Comparison of ENCODE assay signal across 10 cellular contexts in genomic region chr17:81385320-81386111, GRCh38. TPM values are rescaled to one million over a fixed set of nuclear protein-coding genes. Genes with fewer than 3 reads are reported as not detected.
A peak's percentile ranks its signal among the peaks of the same experiment; 100 is the strongest.
DNase-seq lines count a peak whose midpoint lies in the region; ATAC-seq and TF ChIP-seq lines count a peak whose summit lies in the region.
"Had no signal": no experiment of that assay in that cellular context is flagged by ENCODE, and none has a peak within 500 bp of the region (broad histone marks: within the 10 kb centered on the region; RNA-seq: fewer than 3 reads in every experiment).

No MANE protein-coding gene starts in this region.

- H3K9me3 Mint-ChIP-seq in MCF 10A (ENCODE audit: unreplicated experiment) (no peaks in the 10 kb centered on the region), type B pancreatic cell (no peaks in the 10 kb centered on the region)
- no peaks in the 10 kb centered on the region for H3K9me3 Mint-ChIP-seq in naive thymus-derived CD8-positive, alpha-beta T cell
- H3K9me3 Mint-ChIP-seq: activated B cell treated with CpG ODN at 0.5 μM for 24 hours had no signal

- peaks cover 5 to 6% of the 10 kb centered on the region in 2 donors for H3K4me1 ChIP-seq in breast epithelium

- H3K4me3 Mint-ChIP-seq in MCF 10A (ENCODE audit: unreplicated experiment) (peak overlapping the region; percentile 40), type B pancreatic cell (peak overlapping the region; percentile 77)
- H3K4me3 Mint-ChIP-seq in naive thymus-derived CD8-positive, alpha-beta T cell: peak overlapping the region in 7 of 10 donors; percentile 7 to 61 (median 36)
- H3K4me3 Mint-ChIP-seq: activated B cell treated with CpG ODN at 0.5 μM for 24 hours had no signal

- H3K4me3 ChIP-seq in breast epithelium (no peak overlapping the region), fibroblast of villous mesenchyme (ENCODE audit: low read depth, low read length) (no peak overlapping the region)

- no peak for TF ChIP-seq POLR2A in breast epithelium (IDR thresholded peaks at IDR 0.05)

- intact Hi-C loops in MCF 10A (cut with micrococcal nuclease) (no loop called here), breast epithelium (cut with DNase I; ENCODE audit: low total_unique reads) (loop anchor here (5.0 kb wide), 1 partner anchor 1548 kb away; the partner anchor contains the start of gene CBX4)

- H3K27me3 Mint-ChIP-seq in MCF 10A (ENCODE audit: insufficient read depth, unreplicated experiment) (no peaks in the 10 kb centered on the region), type B pancreatic cell (no peaks in the 10 kb centered on the region)
- H3K27me3 Mint-ChIP-seq in naive thymus-derived CD8-positive, alpha-beta T cell: peaks cover 9 to 53% (median 24%) of the 10 kb centered on the region in 5 donors

- H3K4me1 Mint-ChIP-seq in MCF 10A (ENCODE audit: insufficient read depth, unreplicated experiment) (no peaks in the 10 kb centered on the region), type B pancreatic cell (ENCODE audit: unreplicated experiment) (peaks cover 19% of the 10 kb centered on the region)
- peaks cover 0 to 5% (median under 1%) of the 10 kb centered on the region in 4 donors for H3K4me1 Mint-ChIP-seq in naive thymus-derived CD8-positive, alpha-beta T cell
- H3K4me1 Mint-ChIP-seq: activated B cell treated with CpG ODN at 0.5 μM for 24 hours had no signal

- no peak overlapping the region for H3K27ac Mint-ChIP-seq in MCF 10A (ENCODE audit: low read depth, unreplicated experiment)
- H3K27ac Mint-ChIP-seq in naive thymus-derived CD8-positive, alpha-beta T cell: peak overlapping the region in 1 of 10 donors; percentile 24
- peak overlapping the region; percentile 64 for H3K27ac Mint-ChIP-seq in type B pancreatic cell
- H3K27ac Mint-ChIP-seq: activated B cell treated with CpG ODN at 0.5 μM for 24 hours had no signal

- H3K27ac ChIP-seq in breast epithelium: peak overlapping the region in 1 of 2 donors; percentile 96

- CTCF ChIA-PET in MCF 10A (lab: Yijun Ruan, JAX): interaction anchor here (0.8 to 0.9 kb wide), 2 partner anchors 9 to 20 kb away, joined by 3 to 4 read pairs; partner anchors contain the start of gene BAHCC1

- no peaks in the 10 kb centered on the region for H3K27me3 ChIP-seq in breast epithelium

- DNase-seq in MCF 10A (ENCODE audit: unreplicated experiment) (no peak), breast epithelium (ENCODE audit: low spot score in 2 of 2) (no peak), fibroblast of villous mesenchyme (ENCODE audit: low read depth) (peak; percentile 79), type B pancreatic cell (ENCODE audit: extremely low spot score, unreplicated experiment) (no peak), amniotic stem cell (lab: John Stamatoyannopoulos, UW) (no peak), glomerular visceral epithelial cell (ENCODE audit: extremely low spot score) (no peak)
- DNase-seq in naive thymus-derived CD8-positive, alpha-beta T cell: no peak
- DNase-seq: activated B cell treated with CpG ODN at 0.5 μM for 24 hours; central memory CD4-positive, alpha-beta T cell had no signal

- no peaks in the 10 kb centered on the region for H3K36me3 ChIP-seq in breast epithelium

- no TSS peak for BruUV-seq in MCF 10A (replicated peaks; lab: Mats Ljungman, UMichigan)

- POLR2A ChIA-PET in MCF 10A (lab: Yijun Ruan, JAX): interaction anchor here (1.0 kb wide), 1 partner anchor 9 kb away, joined by 3 read pairs; the partner anchor contains the start of gene BAHCC1
- POLR2A ChIA-PET in naive thymus-derived CD8-positive, alpha-beta T cell (lab: Charles Lee): no interaction called here

- TF ChIP-seq CTCF in MCF 10A (IDR thresholded peaks at IDR 0.05; ENCODE audit: unreplicated experiment) (no peak), breast epithelium (IDR thresholded peaks at IDR 0.05) (no peak), fibroblast of villous mesenchyme (IDR thresholded peaks at IDR 0.05; ENCODE audit: insufficient read depth, low read depth, low read length) (no peak), type B pancreatic cell (conservative IDR thresholded peaks at IDR 0.05) (no peak)

- no peaks in the 10 kb centered on the region for H3K9me3 ChIP-seq in breast epithelium

- ATAC-seq in naive thymus-derived CD8-positive, alpha-beta T cell: no peak
- no peak for ATAC-seq in GM21717 (IDR thresholded peaks at IDR 0.05; ENCODE audit: unreplicated experiment)

- no peaks in the 10 kb centered on the region for H3K36me3 Mint-ChIP-seq in MCF 10A (ENCODE audit: insufficient read depth, unreplicated experiment)
- no peaks in the 10 kb centered on the region for H3K36me3 Mint-ChIP-seq in naive thymus-derived CD8-positive, alpha-beta T cell
- no peaks in the 10 kb centered on the region for H3K36me3 Mint-ChIP-seq in type B pancreatic cell

RNA-seq across cellular contexts. Expression of gene BAHCC1, which starts 9.7 kb away (rescaled TPM):
- 7.4 and 9.2 TPM in 2 replicates for total RNA-seq in MCF 10A (2022)
- total RNA-seq in breast epithelium: 10 to 100 TPM in 2 of 3 donors, 1 to 10 TPM in 1; 7.4 to 17.0 (median 11.7) TPM
- total RNA-seq in fibroblast of villous mesenchyme: 6.5 and 8.4 TPM in 2 replicates
- not detected for total RNA-seq in naive thymus-derived CD8-positive, alpha-beta T cell
- polyA plus RNA-seq in naive thymus-derived CD8-positive, alpha-beta T cell: not detected
- total RNA-seq in type B pancreatic cell (ENCODE audit: low replicate concordance): 23.0 and 74.3 TPM in 2 replicates
